30 cellular contexts compared by ENCODE assay signal in the genomic region with DNA sequence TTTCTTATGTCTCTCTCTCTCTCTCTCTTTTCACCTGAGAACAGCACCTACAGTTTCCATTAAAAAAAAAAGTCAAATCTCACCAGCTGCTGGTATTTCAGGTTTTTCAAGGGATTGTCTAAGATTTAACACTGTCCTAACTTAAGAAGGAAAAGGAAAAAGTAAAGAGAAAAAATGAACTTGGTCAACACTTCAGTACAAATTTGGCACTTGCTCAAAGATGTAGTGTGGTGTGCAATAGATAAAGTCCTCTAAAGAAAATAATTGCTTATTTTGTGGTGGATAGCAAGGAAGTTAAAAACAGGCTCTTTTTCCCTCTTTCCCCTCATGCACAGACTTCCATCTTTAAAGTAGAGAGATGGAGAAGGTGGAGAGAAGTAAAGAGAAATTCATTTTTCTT.
"Had no signal": no experiment of that assay in that cellular context is flagged by ENCODE, and none has a peak within 500 bp of the region (broad histone marks: within the 10 kb centered on the region; RNA-seq: fewer than 3 reads in every experiment).

No MANE protein-coding gene starts in this region.

- H3K36me3 ChIP-seq: left ventricle myocardium inferior, ovary, prostate gland, thyroid gland, transverse colon, upper lobe of right lung had no signal

- H3K9me3 ChIP-seq: left ventricle myocardium inferior, ovary, prostate gland, stomach, testis, thyroid gland, transverse colon, upper lobe of right lung had no signal

- H3K27me3 ChIP-seq: ovary, stomach, testis, thyroid gland, transverse colon, upper lobe of right lung had no signal

- H3K27me3 Mint-ChIP-seq: naive B cell; stimulated activated naive B cell treated with anti-CD40 and anti-IgM and Interleukin-4, amounts not matched to agents 10 μg/mL and 1 μg/mL and 100 μg/mL, for 72 hours had no signal

- H3K36me3 Mint-ChIP-seq: stimulated activated naive B cell treated with anti-CD40 and anti-IgM and Interleukin-4, amounts not matched to agents 10 μg/mL and 1 μg/mL and 100 μg/mL, for 72 hours had no signal

- H3K9me3 Mint-ChIP-seq: naive B cell; nephron progenitor cell; stimulated activated naive B cell treated with anti-CD40 and anti-IgM and Interleukin-4, amounts not matched to agents 10 μg/mL and 1 μg/mL and 100 μg/mL, for 72 hours had no signal

- H3K4me3 Mint-ChIP-seq: mesothelial cell of epicardium; naive B cell; natural killer cell; nephron progenitor cell; stimulated activated naive B cell treated with anti-CD40 and anti-IgM and Interleukin-4, amounts not matched to agents 10 μg/mL and 1 μg/mL and 100 μg/mL, for 72 hours had no signal

- H3K4me3 ChIP-seq: left ventricle myocardium inferior, lung, ovary, prostate gland, skin epidermis, stomach, testis, thyroid gland, transverse colon, upper lobe of right lung had no signal

- ATAC-seq: left colon; natural killer cell; right cardiac atrium; sciatic nerve; stimulated activated naive B cell treated with anti-CD40 and anti-IgM and Interleukin-4, amounts not matched to agents 10 μg/mL and 1 μg/mL and 100 μg/mL, for 72 hours; stimulated activated naive CD8-positive, alpha-beta T cell treated with anti-CD3 and anti-CD28 coated beads, Interleukin-15, Interleukin-2, amounts not matched to agents 100 U/mL and 50 U/mL, for 24 hours; upper lobe of right lung had no signal

- H3K27ac Mint-ChIP-seq: mesothelial cell of epicardium; naive B cell; natural killer cell; nephron progenitor cell; stimulated activated naive B cell treated with anti-CD40 and anti-IgM and Interleukin-4, amounts not matched to agents 10 μg/mL and 1 μg/mL and 100 μg/mL, for 72 hours had no signal

- FAIRE-seq: islet of Langerhans, kidney, urothelium cell line had no signal

- H3K27ac ChIP-seq: left ventricle myocardium inferior, ovary, prostate gland, skin epidermis, stomach, testis, thyroid gland, transverse colon, upper lobe of right lung had no signal

- DNase-seq: hippocampal formation; kidney; left colon; left ventricle myocardium inferior; mesendoderm; naive B cell; natural killer cell; nephron progenitor cell; ovary; posterior cingulate gyrus; retina; right cardiac atrium; stimulated activated CD4-positive, alpha-beta T cell treated with anti-CD3 and anti-CD28 coated beads, Interleukin-12 subunit alpha, Interleukin-12 subunit beta, amount 100 ng/mL, for 4 hours; stimulated activated CD4-positive, alpha-beta T cell treated with anti-CD3 and anti-CD28 coated beads, Interleukin-15, amount 100 ng/mL, for 24 hours; stimulated activated CD4-positive, alpha-beta T cell treated with anti-CD3 and anti-CD28 coated beads, Interleukin-2, amount 100 ng/mL, for 24 hours; stimulated activated CD4-positive, alpha-beta T cell treated with anti-CD3 and anti-CD28 coated beads, Interleukin-4, amount 100 ng/mL, for 1 hour; stimulated activated naive B cell treated with anti-CD40 and anti-IgM and Interleukin-4, amounts not matched to agents 10 μg/mL and 1 μg/mL and 100 μg/mL, for 72 hours; stimulated activated naive CD8-positive, alpha-beta T cell treated with anti-CD3 and anti-CD28 coated beads, Interleukin-15, Interleukin-2, amounts not matched to agents 100 U/mL and 50 U/mL, for 24 hours; stomach; testis; thyroid gland; transverse colon; upper lobe of right lung had no signal

- H3K4me1 Mint-ChIP-seq: naive B cell; natural killer cell; stimulated activated naive B cell treated with anti-CD40 and anti-IgM and Interleukin-4, amounts not matched to agents 10 μg/mL and 1 μg/mL and 100 μg/mL, for 72 hours had no signal

- H3K4me1 ChIP-seq: left ventricle myocardium inferior, prostate gland, stomach, testis, thyroid gland, transverse colon, upper lobe of right lung had no signal
